Comparison of ENCODE assay signal across 9 cellular contexts in genomic region chr5:23571059-23571458, GRCh38.
"Had no signal": no experiment of that assay in that cellular context is flagged by ENCODE, and none has a peak within 500 bp of the region (broad histone marks: within the 10 kb centered on the region; RNA-seq: fewer than 3 reads in every experiment).

No MANE protein-coding gene starts in this region.

- H3K4me2 ChIP-seq: GM23338 had no signal

- H3K9me3 ChIP-seq: HAP-1 had no signal

- H3K27ac ChIP-seq: GM23248 had no signal

- H3K36me3 ChIP-seq: HAP-1 had no signal

- DNase-seq: GM23248, GOT3, H7, H9, HCEC 1CT, HFFc6 had no signal

- H2AFZ ChIP-seq: GM23248, GM23338 had no signal

- H3K27ac Mint-ChIP-seq: GM23338, H9, HFFc6 had no signal

- ATAC-seq: GM23338, HCT116 had no signal

- H3K4me3 Mint-ChIP-seq: GM23338, H9, HFFc6 had no signal

- H3K4me1 ChIP-seq: HAP-1 had no signal

- H3K9ac ChIP-seq: GM23248 had no signal

- H3K4me3 ChIP-seq: GM23248, GM23338, HAP-1 had no signal

- H3K4me1 Mint-ChIP-seq: GM23338, H9 had no signal

- H3K9me3 Mint-ChIP-seq: GM23338, H9 had no signal
